In genomic region chr13:25352230-25352629, GRCh38 we compare ENCODE assay signal across 1 cellular context.
TF ChIP-seq lines count a peak whose summit lies in the region.

No MANE protein-coding gene starts in this region.

TF ChIP-seq in K562, 482 proteins besides CTCF, POLR2A, EP300 and RAD21 (continued from another document):
- TF ChIP-seq ZBTB40 (IDR thresholded peaks at IDR 0.05) (peak; percentile 52; the same call in 1 of the 2 replicates), ZBTB40 (CRISPR knock-in tag; IDR thresholded peaks at IDR 0.05) (no peak)
